In genomic region chr16:85473909-85474640, GRCh38 we compare ENCODE assay signal across 2 cellular contexts.
A peak's percentile ranks its signal among the peaks of the same experiment; 100 is the strongest.
TF ChIP-seq lines count a peak whose summit lies in the region.

No MANE protein-coding gene starts in this region.

TF ChIP-seq in HEK293, 187 proteins besides CTCF, POLR2A, EP300 and RAD21 (continued from another document):
- TF ChIP-seq, protein P1, sequence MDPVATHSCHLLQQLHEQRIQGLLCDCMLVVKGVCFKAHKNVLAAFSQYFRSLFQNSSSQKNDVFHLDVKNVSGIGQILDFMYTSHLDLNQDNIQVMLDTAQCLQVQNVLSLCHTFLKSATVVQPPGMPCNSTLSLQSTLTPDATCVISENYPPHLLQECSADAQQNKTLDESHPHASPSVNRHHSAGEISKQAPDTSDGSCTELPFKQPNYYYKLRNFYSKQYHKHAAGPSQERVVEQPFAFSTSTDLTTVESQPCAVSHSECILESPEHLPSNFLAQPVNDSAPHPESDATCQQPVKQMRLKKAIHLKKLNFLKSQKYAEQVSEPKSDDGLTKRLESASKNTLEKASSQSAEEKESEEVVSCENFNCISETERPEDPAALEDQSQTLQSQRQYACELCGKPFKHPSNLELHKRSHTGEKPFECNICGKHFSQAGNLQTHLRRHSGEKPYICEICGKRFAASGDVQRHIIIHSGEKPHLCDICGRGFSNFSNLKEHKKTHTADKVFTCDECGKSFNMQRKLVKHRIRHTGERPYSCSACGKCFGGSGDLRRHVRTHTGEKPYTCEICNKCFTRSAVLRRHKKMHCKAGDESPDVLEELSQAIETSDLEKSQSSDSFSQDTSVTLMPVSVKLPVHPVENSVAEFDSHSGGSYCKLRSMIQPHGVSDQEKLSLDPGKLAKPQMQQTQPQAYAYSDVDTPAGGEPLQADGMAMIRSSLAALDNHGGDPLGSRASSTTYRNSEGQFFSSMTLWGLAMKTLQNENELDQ (tag by site-specific recombination; IDR thresholded peaks at IDR 0.05; ENCODE audit: low read depth), result no peak
- TF ChIP-seq KLF1 (tag by site-specific recombination; IDR thresholded peaks at IDR 0.05) (peak; percentile 29; the same call in 1 of the 2 replicates), KLF9 (tag by site-specific recombination; IDR thresholded peaks at IDR 0.05; ENCODE audit: low read depth) (no peak), ZNF423 (tag by site-specific recombination; IDR thresholded peaks at IDR 0.05) (no peak), ZNF398 (tag by site-specific recombination; IDR thresholded peaks at IDR 0.05) (peak; percentile 76), ZNF600 (tag by site-specific recombination; IDR thresholded peaks at IDR 0.05) (peak; percentile 71), ZIC2 (tag by site-specific recombination; IDR thresholded peaks at IDR 0.05) (peak; percentile 89), BCL6B (tag by site-specific recombination; IDR thresholded peaks at IDR 0.05) (no peak), ZNF354C (tag by site-specific recombination; IDR thresholded peaks at IDR 0.05; ENCODE audit: borderline replicate concordance, low read depth) (no peak)

TF ChIP-seq in SK-N-SH treated with all-trans-retinoic acid at 6 μM for 48 hours, 23 proteins besides CTCF, POLR2A, EP300 and RAD21 (continued from another document):
- no peak for TF ChIP-seq POU6F1 (CRISPR knock-in tag; IDR thresholded peaks at IDR 0.05; ENCODE audit: borderline replicate concordance, low read depth)
- no peak for TF ChIP-seq ZFP30 (CRISPR knock-in tag; IDR thresholded peaks at IDR 0.05)
- no peak for TF ChIP-seq ZC3H10 (CRISPR knock-in tag; IDR thresholded peaks at IDR 0.05)
